8 cellular contexts compared by ENCODE assay signal in the genomic region with DNA sequence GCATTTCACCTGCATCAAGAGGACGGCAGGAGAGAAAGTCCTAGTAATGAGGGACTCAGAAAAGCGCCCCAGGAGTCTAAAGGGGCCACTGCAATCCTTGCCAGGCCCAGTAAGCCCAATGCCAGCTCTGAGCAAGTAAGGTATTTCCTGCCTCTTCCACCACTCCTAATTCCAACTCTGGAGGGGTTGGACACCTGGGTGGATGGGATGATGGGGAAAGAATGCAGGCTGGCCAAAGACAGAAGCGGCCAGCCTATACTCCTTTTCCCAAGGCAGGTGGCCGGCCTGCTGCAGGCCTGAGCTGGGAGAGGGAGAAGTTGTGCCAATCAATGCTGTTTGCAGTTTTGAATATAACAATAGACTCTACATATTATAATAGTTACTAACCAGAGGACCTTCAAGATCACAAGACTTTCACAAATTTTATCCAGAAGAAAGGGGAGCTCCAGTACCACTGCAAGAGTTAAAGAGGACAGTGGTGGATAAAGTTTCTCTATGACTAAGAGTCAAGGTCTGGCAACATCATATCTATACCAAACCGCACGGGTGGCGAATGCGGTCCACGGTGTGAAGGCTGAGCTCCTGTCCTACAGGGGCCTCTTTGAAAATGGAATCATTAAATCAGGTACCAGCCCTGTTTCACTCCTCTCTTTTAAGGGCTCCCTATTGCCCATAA.
"Had no signal": no experiment of that assay in that cellular context is flagged by ENCODE, and none has a peak within 500 bp of the region (broad histone marks: within the 10 kb centered on the region; RNA-seq: fewer than 3 reads in every experiment).

No MANE protein-coding gene starts in this region.

- H3K4me1 ChIP-seq: HAP-1 had no signal

- H3K36me3 ChIP-seq: HAP-1 had no signal

- DNase-seq: GM23248, GOT3, H7, HFFc6, IMR-90 had no signal

- H3K4me3 ChIP-seq: GM23248, HAP-1, K562 had no signal

- H3K27ac Mint-ChIP-seq: HFFc6 had no signal

- H3K27ac ChIP-seq: GM23248 had no signal

- ATAC-seq: HCT116, K562 had no signal

- H3K4me3 Mint-ChIP-seq: HFFc6 had no signal
